In genomic region chr17:17749025-17749772, GRCh38 we compare ENCODE assay signal across 8 cellular contexts.
DNase-seq lines count a peak whose midpoint lies in the region; ATAC-seq, FAIRE-seq and TF ChIP-seq lines count a peak whose summit lies in the region.

No MANE protein-coding gene starts in this region.

- FAIRE-seq in D721Med (lab: Jason Lieb, UNC) = no peak

- H3K4me3 ChIP-seq in suprapubic skin = no peak overlapping the region

- H3K27me3 Mint-ChIP-seq in activated naive CD4-positive, alpha-beta T cell treated with anti-CD3 and anti-CD28 coated beads for 36 hours (ENCODE audit: low read depth) = no peaks in the 10 kb centered on the region
- H3K27me3 Mint-ChIP-seq in effector memory CD8-positive, alpha-beta T cell = no peaks in the 10 kb centered on the region

- H3K9me3 ChIP-seq in suprapubic skin = no peaks in the 10 kb centered on the region

- no peaks in the 10 kb centered on the region for H3K36me3 Mint-ChIP-seq in activated naive CD4-positive, alpha-beta T cell treated with anti-CD3 and anti-CD28 coated beads for 36 hours (ENCODE audit: low read depth)
- H3K36me3 Mint-ChIP-seq in effector memory CD8-positive, alpha-beta T cell (ENCODE audit: insufficient read depth) = peaks cover 17% of the 10 kb centered on the region

- no peak for TF ChIP-seq EP300 in suprapubic skin (IDR thresholded peaks at IDR 0.05)

- no peak for TF ChIP-seq POLR2A in suprapubic skin (IDR thresholded peaks at IDR 0.05)

- no peak for DNase-seq in activated naive CD4-positive, alpha-beta T cell treated with anti-CD3 and anti-CD28 coated beads for 36 hours
- no peak for DNase-seq in activated naive CD4-positive, alpha-beta T cell treated with Interleukin-2 at 50 U/mL for 16 hours
- DNase-seq in NCI-H345 (lab: John Stamatoyannopoulos, UW) (peak; percentile 36), suprapubic skin (ENCODE audit: low spot score in 2 of 2) (no peak), glomerular visceral epithelial cell (ENCODE audit: extremely low spot score) (no peak), D721Med (ENCODE audit: insufficient read length, low spot score) (no peak)
- DNase-seq in effector memory CD8-positive, alpha-beta T cell = no peak

- H3K9me3 Mint-ChIP-seq in activated naive CD4-positive, alpha-beta T cell treated with anti-CD3 and anti-CD28 coated beads for 36 hours = no peaks in the 10 kb centered on the region
- H3K9me3 Mint-ChIP-seq in effector memory CD8-positive, alpha-beta T cell = no peaks in the 10 kb centered on the region

- intact Hi-C loops in activated naive CD4-positive, alpha-beta T cell treated with anti-CD3 and anti-CD28 coated beads for 36 hours (cut with micrococcal nuclease) = no loop called here

- H3K4me1 Mint-ChIP-seq in activated naive CD4-positive, alpha-beta T cell treated with anti-CD3 and anti-CD28 coated beads for 36 hours (ENCODE audit: low read depth) = peaks cover 49% of the 10 kb centered on the region
- peaks cover 38 to 46% of the 10 kb centered on the region in 2 donors for H3K4me1 Mint-ChIP-seq in effector memory CD8-positive, alpha-beta T cell (ENCODE audit: low read depth in 2 of 2)

- no peak overlapping the region for H3K4me3 Mint-ChIP-seq in activated naive CD4-positive, alpha-beta T cell treated with anti-CD3 and anti-CD28 coated beads for 36 hours
- H3K4me3 Mint-ChIP-seq in effector memory CD8-positive, alpha-beta T cell = peak overlapping the region; percentile 43 to 77

- H3K27ac Mint-ChIP-seq in activated naive CD4-positive, alpha-beta T cell treated with anti-CD3 and anti-CD28 coated beads for 36 hours = peak overlapping the region; percentile 98
- H3K27ac Mint-ChIP-seq in effector memory CD8-positive, alpha-beta T cell = peak overlapping the region; percentile 94 to 95

- H3K4me1 ChIP-seq in suprapubic skin = peaks cover 69% of the 10 kb centered on the region

- no peaks in the 10 kb centered on the region for H3K36me3 ChIP-seq in suprapubic skin

- CTCF ChIA-PET in activated naive CD4-positive, alpha-beta T cell treated with anti-CD3 and anti-CD28 coated beads for 36 hours (lab: Charles Lee) = interaction anchor here (1.6 kb wide), 1 partner anchor 145 kb away, joined by 3 read pairs; no protein-coding TSS in a partner anchor

- 79% methylated on average over 11 of the region's 17 CpGs for WGBS in suprapubic skin

- ATAC-seq in effector memory CD8-positive, alpha-beta T cell (replicated peaks) = no peak
- ATAC-seq in GM18909 (IDR thresholded peaks at IDR 0.05; ENCODE audit: poor library complexity, unreplicated experiment) = no peak

- no peaks in the 10 kb centered on the region for H3K27me3 ChIP-seq in suprapubic skin

- TF ChIP-seq CTCF in suprapubic skin (IDR thresholded peaks at IDR 0.05) (no peak), D721Med (IDR thresholded peaks at IDR 0.05; ENCODE audit: insufficient read depth, missing control alignments) (no peak)

- H3K27ac ChIP-seq in suprapubic skin = peak overlapping the region; percentile 41
